Comparison of ENCODE assay signal across 8 cellular contexts in the genomic region with DNA sequence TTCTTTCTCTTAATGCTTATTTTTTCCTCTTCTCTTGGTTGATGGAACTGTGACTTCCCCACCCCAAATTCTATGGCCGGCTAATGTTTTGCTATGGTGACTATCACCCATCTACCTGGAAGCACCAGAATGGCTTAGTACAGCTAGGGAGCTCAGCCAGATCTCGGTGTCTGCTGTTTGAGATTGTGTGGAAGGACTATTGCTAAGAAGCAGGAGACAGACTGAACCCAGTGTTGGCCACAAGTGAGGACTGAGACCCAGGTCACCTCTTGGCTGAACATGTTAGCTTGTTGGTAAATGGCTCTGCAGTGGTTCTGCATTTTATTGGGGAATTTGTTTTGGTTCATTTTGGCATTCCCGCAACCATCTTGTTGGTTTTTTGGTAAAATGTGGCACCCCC. TPM values are rescaled to one million over a fixed set of nuclear protein-coding genes. Genes with fewer than 3 reads are reported as not detected.
DNase-seq lines count a peak whose midpoint lies in the region; TF ChIP-seq lines count a peak whose summit lies in the region.

No MANE protein-coding gene starts in this region.

- H3K36me3 Mint-ChIP-seq in HFFc6 (ENCODE audit: low read depth) = peaks cover 11% of the 10 kb centered on the region; the same call in 1 of the 2 replicates

- H3K27ac Mint-ChIP-seq in HFFc6 = peak overlapping the region; percentile 75

- peaks cover 50% of the 10 kb centered on the region for H3K4me1 Mint-ChIP-seq in HFFc6 (ENCODE audit: low read depth)

- intact Hi-C loops in breast epithelium (cut with DNase I; ENCODE audit: low total_unique reads) = loop anchor here (10.0 kb wide), 1 partner anchor 78 kb away; no protein-coding TSS in a partner anchor

- H3K4me3 Mint-ChIP-seq in HFFc6 = peak overlapping the region; percentile 98

- H3K27me3 Mint-ChIP-seq in HFFc6 (ENCODE audit: insufficient read depth) = peaks cover 5% of the 10 kb centered on the region; the same call in 1 of the 2 replicates

- H3K36me3 ChIP-seq in breast epithelium = no peaks in the 10 kb centered on the region
- no peaks in the 10 kb centered on the region for H3K36me3 ChIP-seq in muscle layer of colon (ENCODE audit: insufficient read depth, low read length)

- no peaks in the 10 kb centered on the region for H3K9me3 ChIP-seq in breast epithelium
- no peaks in the 10 kb centered on the region for H3K9me3 ChIP-seq in muscle layer of colon (ENCODE audit: low read length)

- H3K4me1 ChIP-seq in breast epithelium (peaks cover 20 to 28% of the 10 kb centered on the region in 2 donors), muscle layer of colon (ENCODE audit: insufficient read depth, low read length) (peaks cover 39% of the 10 kb centered on the region)

- TF ChIP-seq CTCF in 22Rv1 (IDR thresholded peaks at IDR 0.05) (no peak), HFFc6 (IDR thresholded peaks at IDR 0.05) (no peak), breast epithelium (IDR thresholded peaks at IDR 0.05) (no peak)

- H3K9me3 Mint-ChIP-seq in HFFc6 = no peaks in the 10 kb centered on the region

- H3K4me3 ChIP-seq in breast epithelium (peak overlapping the region in 2 of 3 donors; percentile 73 to 89), muscle layer of colon (ENCODE audit: low read depth in 1 of 2, low read length in 2 of 2) (peak overlapping the region in 1 of 2 donors; percentile 75)

- no peak for TF ChIP-seq POLR2A in breast epithelium (IDR thresholded peaks at IDR 0.05)

- H3K27ac ChIP-seq in 22Rv1 (peak overlapping the region; percentile 94), breast epithelium (peak overlapping the region; percentile 99 to 100), muscle layer of colon (ENCODE audit: low read depth, low read length) (peak overlapping the region; percentile 20)

- H3K27me3 ChIP-seq in breast epithelium = no peaks in the 10 kb centered on the region
- no peaks in the 10 kb centered on the region for H3K27me3 ChIP-seq in muscle layer of colon (ENCODE audit: control insufficient read depth in 1 of 2, insufficient read depth in 2 of 2, low read length in 2 of 2)

- no peak for DNase-seq in HFFc6
- no peak for DNase-seq in breast epithelium (ENCODE audit: low spot score in 2 of 2)
- no peak for DNase-seq in NCI-H748 (lab: John Stamatoyannopoulos, UW; ENCODE audit: unreplicated experiment)
- no peak for DNase-seq in NCI-H2171 (lab: John Stamatoyannopoulos, UW)
- no peak for DNase-seq in GOT3 (lab: John Stamatoyannopoulos, UW)
- no peak for DNase-seq in stimulated activated CD8-positive, alpha-beta memory T cell treated with anti-CD3 and anti-CD28 coated beads, Interleukin-4, amount 100 ng/mL, for 48 hours

- H3K9ac ChIP-seq in muscle layer of colon (ENCODE audit: low read length) = no peak overlapping the region

RNA-seq across cellular contexts. Expression of gene PRRC2B, which starts 2.7 kb away (rescaled TPM):
- 100 to 1,000 TPM; 130 to 173 (median 145) TPM for total RNA-seq in HFFc6 (2021; fragmentation: NEBNext Ultra II Directional; extraction: Animal tissue kit (Norgen Biotek cat#: 25700))
- 100 to 1,000 TPM in 2 of 3 donors, 10 to 100 TPM in 1; 95.9 to 143 (median 102) TPM for total RNA-seq in breast epithelium

Comparison
In these comparisons a context has a peak if more than half of its experiments do, and no peak if none do; other contexts are left out.
1. H3K27ac ChIP-seq: peak in every context shown above with its lines; median percentile 100 in breast epithelium; 94 in 22Rv1; 20 in muscle layer of colon.